In genomic region chr18:34772887-34773286, GRCh38 we compare ENCODE assay signal across 13 cellular contexts.
A peak's percentile ranks its signal among the peaks of the same experiment; 100 is the strongest.
DNase-seq lines count a peak whose midpoint lies in the region; ATAC-seq and TF ChIP-seq lines count a peak whose summit lies in the region.
"Had no signal": no experiment of that assay in that cellular context is flagged by ENCODE, and none has a peak within 500 bp of the region (broad histone marks: within the 10 kb centered on the region; RNA-seq: fewer than 3 reads in every experiment).

No MANE protein-coding gene starts in this region.

- H3K4me2 ChIP-seq in GM23248 (ENCODE audit: unreplicated experiment): peak overlapping the region; percentile 67
- H3K4me2 ChIP-seq in MM.1S (ENCODE audit: low read depth, low read length): no peak overlapping the region
- H3K4me2 ChIP-seq: GM23338 had no signal

- no peak for TF ChIP-seq CTCF in WTC11 (IDR thresholded peaks at IDR 0.05)
- TF ChIP-seq CTCF in foreskin fibroblast (IDR thresholded peaks at IDR 0.05; ENCODE audit: low read depth, low read length): no peak
- TF ChIP-seq CTCF in psoas muscle (IDR thresholded peaks at IDR 0.05): no peak
- no peak for TF ChIP-seq CTCF in MM.1S (IDR thresholded peaks at IDR 0.05; ENCODE audit: low read length)

- H3K27ac ChIP-seq in GM23248 (peak overlapping the region; percentile 71), psoas muscle (peak overlapping the region; percentile 81), MM.1S (ENCODE audit: low read length) (no peak overlapping the region)

- peak overlapping the region; percentile 15; the same call in 1 of the 2 replicates for H3K27ac Mint-ChIP-seq in WTC11
- H3K27ac Mint-ChIP-seq: activated B cell treated with CpG ODN at 0.5 μM for 24 hours; CD4-positive, alpha-beta memory T cell; GM23338 had no signal

- H3K79me2 ChIP-seq in GM23248 (ENCODE audit: insufficient read depth): no peaks in the 10 kb centered on the region
- no peaks in the 10 kb centered on the region for H3K79me2 ChIP-seq in MM.1S (ENCODE audit: low read length)

- peak overlapping the region; percentile 42; the same call in 1 of the 2 replicates for H3K9ac ChIP-seq in GM23248
- H3K9ac ChIP-seq in MM.1S (ENCODE audit: low read length): no peak overlapping the region

- peak; percentile 18; the same call in 1 of the 2 replicates for ATAC-seq in WTC11
- ATAC-seq in psoas muscle: peak; percentile 83 to 94 (median 89)
- ATAC-seq: GM23338 had no signal

- H3K36me3 ChIP-seq in GM23248 (ENCODE audit: low read depth): no peaks in the 10 kb centered on the region
- peaks cover 0 to 2% of the 10 kb centered on the region in 2 donors for H3K36me3 ChIP-seq in psoas muscle (ENCODE audit: insufficient read depth in 1 of 2, low read depth in 1 of 2)
- no peaks in the 10 kb centered on the region for H3K36me3 ChIP-seq in MM.1S (replicated peaks; ENCODE audit: insufficient read depth, low read length)
- H3K36me3 ChIP-seq: breast epithelium had no signal

- peaks cover 5% of the 10 kb centered on the region; the same call in 1 of the 2 replicates for H3K36me3 Mint-ChIP-seq in WTC11
- H3K36me3 Mint-ChIP-seq: CD4-positive, alpha-beta memory T cell had no signal

- H3K27me3 Mint-ChIP-seq in WTC11 (ENCODE audit: low read depth): no peaks in the 10 kb centered on the region

- H4K20me1 ChIP-seq in GM23248 (ENCODE audit: insufficient read depth) (no peaks in the 10 kb centered on the region), MM.1S (ENCODE audit: insufficient read depth, low read length) (no peaks in the 10 kb centered on the region)

- H3K4me3 ChIP-seq in GM23248 (0 out of 2 replicates have a peak overlapping the region, but pooled peaks have one; percentile 21), foreskin fibroblast (ENCODE audit: low read depth in 1 of 2, low read length in 2 of 2) (peak overlapping the region in 1 of 2 donors; percentile 14), psoas muscle (no peak overlapping the region), MM.1S (ENCODE audit: low read length) (no peak overlapping the region)
- H3K4me3 ChIP-seq: breast epithelium, GM23338 had no signal

- H3K27me3 ChIP-seq in GM23248 (replicated peaks; ENCODE audit: insufficient read depth) (no peaks in the 10 kb centered on the region), psoas muscle (ENCODE audit: insufficient read depth in 3 of 3, low read length in 2 of 3) (no peaks in the 10 kb centered on the region), MM.1S (replicated peaks; ENCODE audit: insufficient read depth, low read length) (no peaks in the 10 kb centered on the region)
- H3K27me3 ChIP-seq: breast epithelium had no signal

- intact Hi-C loops in psoas muscle (cut with DNase I): no loop called here

- peaks cover 12% of the 10 kb centered on the region for H3K4me1 Mint-ChIP-seq in WTC11
- H3K4me1 Mint-ChIP-seq: activated B cell treated with CpG ODN at 0.5 μM for 24 hours had no signal

- CTCF ChIA-PET in WTC11 (lab: Charles Lee): interaction anchor here (1.4 kb wide), 1 partner anchor 37 kb away, joined by 5 read pairs; no protein-coding TSS in a partner anchor

- H3K9me3 Mint-ChIP-seq in WTC11: peaks cover 14% of the 10 kb centered on the region
- H3K9me3 Mint-ChIP-seq: activated B cell treated with CpG ODN at 0.5 μM for 24 hours, GM23338 had no signal

- POLR2A ChIA-PET in WTC11 (lab: Charles Lee): no interaction called here

- H3K9me2 ChIP-seq in GM23248 (ENCODE audit: insufficient read depth): no peaks in the 10 kb centered on the region
- no peaks in the 10 kb centered on the region for H3K9me2 ChIP-seq in MM.1S (replicated peaks; ENCODE audit: insufficient read depth, low read length)

- H3K4me1 ChIP-seq in GM23248 (ENCODE audit: insufficient read depth) (peaks cover 43% of the 10 kb centered on the region), psoas muscle (peaks cover 28% of the 10 kb centered on the region), MM.1S (ENCODE audit: low read length) (peaks cover 13% of the 10 kb centered on the region)
- H3K4me1 ChIP-seq: breast epithelium had no signal

- 0 to 10% methylated on average over 2 of the region's 2 CpGs for WGBS in GM23248 (ENCODE audit: low coverage in 1 of 2, low lambda C conversion rate in 2 of 2, missing lambda C conversion rate in 2 of 2), 2 experiments
- WGBS in psoas muscle, 3 donors: 22 to 39% (median 31%) methylated on average over 2 of the region's 2 CpGs

- H3K9me3 ChIP-seq in GM23248 (ENCODE audit: low read depth): no peaks in the 10 kb centered on the region
- H3K9me3 ChIP-seq in psoas muscle: no peaks in the 10 kb centered on the region
- H3K9me3 ChIP-seq in MM.1S (replicated peaks; ENCODE audit: insufficient read depth, low read length): no peaks in the 10 kb centered on the region
- H3K9me3 ChIP-seq: breast epithelium had no signal

- H2AFZ ChIP-seq in GM23248 (peak overlapping the region; percentile 12; the same call in 1 of the 2 replicates), MM.1S (ENCODE audit: low read length) (no peak overlapping the region)
- H2AFZ ChIP-seq: GM23338 had no signal

- H3K4me3 Mint-ChIP-seq in WTC11: no peak overlapping the region
- H3K4me3 Mint-ChIP-seq: activated B cell treated with CpG ODN at 0.5 μM for 24 hours; CD4-positive, alpha-beta memory T cell; GM23338 had no signal

- peaks cover 38% of the 10 kb centered on the region for H3F3A ChIP-seq in GM23248 (ENCODE audit: insufficient read depth)
- no peaks in the 10 kb centered on the region for H3F3A ChIP-seq in MM.1S (ENCODE audit: insufficient read depth, low read length)

- DNase-seq in GM23248 (peak; percentile 73), WTC11 (ENCODE audit: low spot score) (no peak), foreskin fibroblast (peak; percentile 68 to 82), psoas muscle (peak in 1 of 2 donors; percentile 48), NCI-H1048 (lab: John Stamatoyannopoulos, UW) (no peak), MM.1S (no peak), AML-193 (lab: John Stamatoyannopoulos, UW) (no peak), NCI-H524 (lab: John Stamatoyannopoulos, UW) (no peak)
- DNase-seq: activated B cell treated with CpG ODN at 0.5 μM for 24 hours; CD4-positive, alpha-beta memory T cell; NCI-H2227 treated with DMSO at 0.1 percent for 48 hours had no signal

- in situ Hi-C loops in GM23248 (cut with MboI): no loop called here

TF ChIP-seq in WTC11, 78 proteins besides CTCF, POLR2A, EP300 and RAD21:
- TF ChIP-seq CREB1 (CRISPR knock-in tag; IDR thresholded peaks at IDR 0.05) (no peak), TEAD1 (CRISPR knock-in tag; IDR thresholded peaks at IDR 0.05) (no peak)
TF ChIP-seq in WTC11: peak in this region for 0.

Comparison
In these comparisons a context has a peak if more than half of its experiments do, and no peak if none do; other contexts are left out.
1. DNase-seq: peak in GM23248 (single experiment) and foreskin fibroblast (2 of 2); none in WTC11 (single experiment), NCI-H1048 (single experiment), MM.1S (single experiment), AML-193 (0 of 2) and NCI-H524 (0 of 2).